In the genomic region with DNA sequence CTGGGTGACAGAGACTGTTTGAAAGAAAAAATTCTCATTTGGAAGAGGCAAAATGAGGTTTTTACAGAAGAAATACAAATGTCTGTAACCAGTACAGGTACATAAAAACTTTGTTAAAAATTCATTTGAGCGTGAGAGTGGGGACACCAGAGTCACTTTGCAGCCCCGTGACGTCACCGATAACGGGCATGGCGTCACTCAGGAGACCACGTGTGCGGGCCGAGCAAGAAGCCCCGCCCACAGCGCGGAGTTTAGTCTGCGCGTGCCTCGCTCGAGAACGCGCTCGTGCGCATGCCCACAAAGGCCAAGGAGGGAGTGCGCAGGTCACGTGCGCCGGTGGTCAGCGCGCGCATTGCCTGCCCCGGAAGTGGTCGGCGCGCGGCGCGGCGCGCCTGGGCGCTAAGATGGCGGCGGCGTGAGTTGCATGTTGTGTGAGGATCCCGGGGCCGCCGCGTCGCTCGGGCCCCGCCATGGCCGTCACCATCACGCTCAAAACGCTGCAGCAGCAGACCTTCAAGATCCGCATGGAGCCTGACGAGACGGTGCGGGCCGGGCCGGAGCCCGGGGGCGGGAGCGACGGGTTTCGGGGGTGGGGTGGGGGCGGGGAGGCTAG, we compare ENCODE assay signal across 8 cellular contexts.
DNase-seq lines count a peak whose midpoint lies in the region; ATAC-seq and TF ChIP-seq lines count a peak whose summit lies in the region.

Gene RAD23A (plus strand): TSS at position 384 of the 613 bp plus-strand sequence. CDS start 87 bp downstream, at position 471.

- peak; percentile 97 for DNase-seq in NCI-H1092 (lab: John Stamatoyannopoulos, UW)
- DNase-seq in activated naive CD4-positive, alpha-beta T cell treated with anti-CD3 and anti-CD28 coated beads, Interleukin-2, amount 50 U/mL, for 16 hours = peak; percentile 98
- peak; percentile 94 for DNase-seq in germinal center (ENCODE audit: low spot score)
- peak; percentile 45 to 94 (median 83) for DNase-seq in nucleus accumbens (lab: John Stamatoyannopoulos, UW)
- peak; percentile 93 for DNase-seq in superior temporal gyrus (ENCODE audit: extremely low spot score)

- peak; percentile 73 for ATAC-seq in HG02588 (IDR thresholded peaks at IDR 0.05; ENCODE audit: unreplicated experiment)
- peak; percentile 90 for ATAC-seq in SK-N-SH treated with all-trans-retinoic acid at 6 μM for 48 hours

- peak within 1 kb of the TSS; percentile 97 for H3K4me3 ChIP-seq in GM08714 (ENCODE audit: low read length)

TF ChIP-seq in SK-N-SH treated with all-trans-retinoic acid at 6 μM for 48 hours, 23 proteins besides CTCF, POLR2A, EP300 and RAD21:
- 0 out of 2 replicates have a peak, but pooled peaks have one; percentile 25 for TF ChIP-seq TCF4 (CRISPR knock-in tag; IDR thresholded peaks at IDR 0.05; ENCODE audit: borderline replicate concordance)
- TF ChIP-seq, protein P1, sequence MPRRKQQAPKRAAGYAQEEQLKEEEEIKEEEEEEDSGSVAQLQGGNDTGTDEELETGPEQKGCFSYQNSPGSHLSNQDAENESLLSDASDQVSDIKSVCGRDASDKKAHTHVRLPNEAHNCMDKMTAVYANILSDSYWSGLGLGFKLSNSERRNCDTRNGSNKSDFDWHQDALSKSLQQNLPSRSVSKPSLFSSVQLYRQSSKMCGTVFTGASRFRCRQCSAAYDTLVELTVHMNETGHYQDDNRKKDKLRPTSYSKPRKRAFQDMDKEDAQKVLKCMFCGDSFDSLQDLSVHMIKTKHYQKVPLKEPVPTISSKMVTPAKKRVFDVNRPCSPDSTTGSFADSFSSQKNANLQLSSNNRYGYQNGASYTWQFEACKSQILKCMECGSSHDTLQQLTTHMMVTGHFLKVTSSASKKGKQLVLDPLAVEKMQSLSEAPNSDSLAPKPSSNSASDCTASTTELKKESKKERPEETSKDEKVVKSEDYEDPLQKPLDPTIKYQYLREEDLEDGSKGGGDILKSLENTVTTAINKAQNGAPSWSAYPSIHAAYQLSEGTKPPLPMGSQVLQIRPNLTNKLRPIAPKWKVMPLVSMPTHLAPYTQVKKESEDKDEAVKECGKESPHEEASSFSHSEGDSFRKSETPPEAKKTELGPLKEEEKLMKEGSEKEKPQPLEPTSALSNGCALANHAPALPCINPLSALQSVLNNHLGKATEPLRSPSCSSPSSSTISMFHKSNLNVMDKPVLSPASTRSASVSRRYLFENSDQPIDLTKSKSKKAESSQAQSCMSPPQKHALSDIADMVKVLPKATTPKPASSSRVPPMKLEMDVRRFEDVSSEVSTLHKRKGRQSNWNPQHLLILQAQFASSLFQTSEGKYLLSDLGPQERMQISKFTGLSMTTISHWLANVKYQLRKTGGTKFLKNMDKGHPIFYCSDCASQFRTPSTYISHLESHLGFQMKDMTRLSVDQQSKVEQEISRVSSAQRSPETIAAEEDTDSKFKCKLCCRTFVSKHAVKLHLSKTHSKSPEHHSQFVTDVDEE (CRISPR knock-in tag; IDR thresholded peaks at IDR 0.05) = peak; percentile 51; the same call in 1 of the 2 replicates
- no peak for TF ChIP-seq CSDC2 (CRISPR knock-in tag; IDR thresholded peaks at IDR 0.05)
- TF ChIP-seq ZFP3 (CRISPR knock-in tag; IDR thresholded peaks at IDR 0.05) = no peak
- TF ChIP-seq BACH2 (CRISPR knock-in tag; IDR thresholded peaks at IDR 0.05; ENCODE audit: borderline replicate concordance) = no peak
- TF ChIP-seq CSRNP3 (CRISPR knock-in tag; IDR thresholded peaks at IDR 0.05) = peak; percentile 65; the same call in 1 of the 2 replicates
- TF ChIP-seq, protein P2, sequence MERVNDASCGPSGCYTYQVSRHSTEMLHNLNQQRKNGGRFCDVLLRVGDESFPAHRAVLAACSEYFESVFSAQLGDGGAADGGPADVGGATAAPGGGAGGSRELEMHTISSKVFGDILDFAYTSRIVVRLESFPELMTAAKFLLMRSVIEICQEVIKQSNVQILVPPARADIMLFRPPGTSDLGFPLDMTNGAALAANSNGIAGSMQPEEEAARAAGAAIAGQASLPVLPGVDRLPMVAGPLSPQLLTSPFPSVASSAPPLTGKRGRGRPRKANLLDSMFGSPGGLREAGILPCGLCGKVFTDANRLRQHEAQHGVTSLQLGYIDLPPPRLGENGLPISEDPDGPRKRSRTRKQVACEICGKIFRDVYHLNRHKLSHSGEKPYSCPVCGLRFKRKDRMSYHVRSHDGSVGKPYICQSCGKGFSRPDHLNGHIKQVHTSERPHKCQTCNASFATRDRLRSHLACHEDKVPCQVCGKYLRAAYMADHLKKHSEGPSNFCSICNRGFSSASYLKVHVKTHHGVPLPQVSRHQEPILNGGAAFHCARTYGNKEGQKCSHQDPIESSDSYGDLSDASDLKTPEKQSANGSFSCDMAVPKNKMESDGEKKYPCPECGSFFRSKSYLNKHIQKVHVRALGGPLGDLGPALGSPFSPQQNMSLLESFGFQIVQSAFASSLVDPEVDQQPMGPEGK (CRISPR knock-in tag; IDR thresholded peaks at IDR 0.05; ENCODE audit: borderline replicate concordance) = no peak
- TF ChIP-seq CREB5 (CRISPR knock-in tag; IDR thresholded peaks at IDR 0.05; ENCODE audit: low read depth) = peak; percentile 64; the same call in 1 of the 2 replicates
- TF ChIP-seq ZC3H10 (CRISPR knock-in tag; IDR thresholded peaks at IDR 0.05) = peak; percentile 32; the same call in 1 of the 2 replicates
- TF ChIP-seq TOX (CRISPR knock-in tag; IDR thresholded peaks at IDR 0.05; ENCODE audit: borderline replicate concordance) = no peak
- TF ChIP-seq ZFP30 (CRISPR knock-in tag; IDR thresholded peaks at IDR 0.05) = no peak; the same call in 1 of the 2 replicates
- peak; percentile 4; the same call in 1 of the 2 replicates for TF ChIP-seq ZNF70 (CRISPR knock-in tag; IDR thresholded peaks at IDR 0.05)
- no peak for TF ChIP-seq POU6F1 (CRISPR knock-in tag; IDR thresholded peaks at IDR 0.05; ENCODE audit: borderline replicate concordance, low read depth)
- 0 out of 2 replicates have a peak, but pooled peaks have one; percentile 47 for TF ChIP-seq ARNTL (CRISPR knock-in tag; IDR thresholded peaks at IDR 0.05; ENCODE audit: borderline replicate concordance, low read depth)
- peak; percentile 76; the same call in 1 of the 2 replicates for TF ChIP-seq ZNF565 (CRISPR knock-in tag; conservative IDR thresholded peaks at IDR 0.05; ENCODE audit: low read depth)
- peak; percentile 0 for TF ChIP-seq GLIS3 (CRISPR knock-in tag; IDR thresholded peaks at IDR 0.05)
- TF ChIP-seq ZNF8 (CRISPR knock-in tag; IDR thresholded peaks at IDR 0.05) = no peak

Comparison
In these comparisons a context has a peak if more than half of its experiments do, and no peak if none do; other contexts are left out.
1. Peak in every context shown above with its lines: DNase-seq, ATAC-seq and H3K4me3 ChIP-seq.